In the genomic region with DNA sequence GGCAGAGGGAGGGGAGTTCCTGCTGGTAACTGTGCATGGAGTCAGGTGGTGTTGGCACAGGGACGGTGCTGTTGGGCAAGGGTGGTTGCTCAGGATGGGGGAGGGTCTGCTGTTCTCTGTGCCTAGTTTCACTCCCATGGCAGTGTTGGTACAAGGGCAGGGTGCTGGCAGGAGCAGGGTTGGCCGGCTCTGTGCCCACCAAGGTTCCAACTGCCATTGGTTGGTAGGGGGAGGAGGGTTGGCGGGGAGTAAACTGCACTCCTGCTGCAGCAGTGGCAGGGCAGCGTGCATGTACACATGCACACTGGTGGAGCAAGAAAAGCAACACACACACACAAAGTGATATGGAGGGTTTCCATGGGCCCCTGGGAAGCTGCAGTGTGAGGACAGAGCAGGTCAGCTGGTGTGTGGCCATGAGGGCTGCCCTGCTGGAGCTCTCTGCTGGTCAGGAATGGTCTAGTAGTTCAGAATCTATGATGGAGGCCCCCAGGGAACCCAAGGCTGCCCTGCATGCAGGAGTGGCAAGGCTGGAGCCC, we compare ENCODE assay signal across 18 cellular contexts.
"Had no signal": no experiment of that assay in that cellular context is flagged by ENCODE, and none has a peak within 500 bp of the region (broad histone marks: within the 10 kb centered on the region; RNA-seq: fewer than 3 reads in every experiment).

No MANE protein-coding gene starts in this region.

- DNase-seq: KBM-7, MV-4-11, NCI-H1048, NCI-H1105, NCI-H1417, NCI-H1436 treated with DMSO at 0.1 percent for 48 hours, NCI-H1694, NCI-H187 treated with DMSO at 0.1 percent for 48 hours, NCI-H2029 treated with DMSO at 0.1 percent for 48 hours, NCI-H2107, NCI-H2227 treated with DMSO at 0.1 percent for 48 hours, NCI-H524 treated with DMSO at 0.1 percent for 48 hours, NCI-H774, RPMI8226, SHP77, SK-N-SH, SW 1271 had no signal

- H3K9ac ChIP-seq: SK-N-SH had no signal

- H3K9me3 ChIP-seq: SK-N-SH had no signal

- FAIRE-seq: RCC 7860 had no signal
